Comparison of ENCODE assay signal across 8 cellular contexts in the genomic region with DNA sequence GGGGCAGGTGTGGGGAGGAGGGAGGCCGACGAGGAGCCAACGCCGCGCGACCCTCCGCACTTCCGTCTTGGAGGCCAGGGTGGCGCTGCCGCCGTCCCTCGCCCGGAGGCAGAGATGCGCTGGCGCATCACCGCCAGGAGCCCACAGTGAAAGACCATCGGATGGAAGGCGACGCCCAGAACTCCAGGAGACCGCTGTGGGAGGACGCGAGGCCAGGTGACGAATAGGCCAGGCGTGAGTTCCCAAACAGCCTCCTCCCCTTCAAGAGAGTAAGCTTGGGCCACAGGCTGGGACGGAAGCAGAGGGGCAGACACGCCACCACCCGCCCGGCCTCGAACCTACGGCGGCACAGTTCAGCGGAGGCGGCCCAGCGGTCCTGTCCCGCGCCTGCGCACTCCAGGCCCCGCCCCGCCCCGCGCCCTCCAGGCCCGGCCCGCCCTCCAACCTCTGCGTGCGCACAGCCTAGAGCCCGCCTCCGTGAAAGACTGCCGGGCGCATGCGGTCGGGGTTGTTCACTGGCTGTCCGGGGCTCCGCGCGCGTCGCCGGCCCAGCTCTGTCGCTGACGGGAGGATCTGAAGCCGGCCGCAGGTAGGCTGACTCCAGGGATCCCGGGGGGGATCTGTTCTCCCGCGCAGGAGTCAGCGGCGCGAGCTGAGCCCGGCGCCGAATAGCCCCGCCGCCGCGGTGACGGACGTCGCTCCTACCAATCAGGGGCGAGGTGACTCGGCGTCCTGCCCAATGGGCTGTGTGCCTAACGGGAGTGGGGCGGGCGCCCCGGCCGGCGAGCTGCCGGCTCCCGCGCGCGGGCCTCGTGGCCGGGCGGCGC. TPM values are rescaled to one million over a fixed set of nuclear protein-coding genes. Genes with fewer than 3 reads are reported as not detected.
DNase-seq lines count a peak whose midpoint lies in the region; ATAC-seq, FAIRE-seq and TF ChIP-seq lines count a peak whose summit lies in the region.

A gene with protein sequence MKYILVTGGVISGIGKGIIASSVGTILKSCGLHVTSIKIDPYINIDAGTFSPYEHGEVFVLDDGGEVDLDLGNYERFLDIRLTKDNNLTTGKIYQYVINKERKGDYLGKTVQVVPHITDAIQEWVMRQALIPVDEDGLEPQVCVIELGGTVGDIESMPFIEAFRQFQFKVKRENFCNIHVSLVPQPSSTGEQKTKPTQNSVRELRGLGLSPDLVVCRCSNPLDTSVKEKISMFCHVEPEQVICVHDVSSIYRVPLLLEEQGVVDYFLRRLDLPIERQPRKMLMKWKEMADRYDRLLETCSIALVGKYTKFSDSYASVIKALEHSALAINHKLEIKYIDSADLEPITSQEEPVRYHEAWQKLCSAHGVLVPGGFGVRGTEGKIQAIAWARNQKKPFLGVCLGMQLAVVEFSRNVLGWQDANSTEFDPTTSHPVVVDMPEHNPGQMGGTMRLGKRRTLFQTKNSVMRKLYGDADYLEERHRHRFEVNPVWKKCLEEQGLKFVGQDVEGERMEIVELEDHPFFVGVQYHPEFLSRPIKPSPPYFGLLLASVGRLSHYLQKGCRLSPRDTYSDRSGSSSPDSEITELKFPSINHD (plus strand): TSS at position 456 of the 827 bp plus-strand sequence. CDS start 3,595 bp downstream, outside the sequence.

- peak; percentile 84 for FAIRE-seq in GM19239 (lab: Jason Lieb, UNC)

- peak; percentile 95 for DNase-seq in GM19239 (ENCODE audit: insufficient read length, low spot score)
- DNase-seq in NCI-H510A treated with DMSO at 0.1 percent for 48 hours (lab: John Stamatoyannopoulos, UW): peak; percentile 99
- DNase-seq in activated CD4-positive, alpha-beta T cell treated with anti-CD3 and anti-CD28 coated beads for 24 hours (ENCODE audit: low read depth in 2 of 2): peak; percentile 92 to 95
- peak; percentile 97 for DNase-seq in cerebellum (ENCODE audit: low spot score)
- peak; percentile 44 for DNase-seq in kidney epithelial cell (ENCODE audit: low read depth)
- DNase-seq in stimulated activated CD4-positive, alpha-beta T cell treated with anti-CD3 and anti-CD28 coated beads, Interleukin-15, amount 100 ng/mL, for 48 hours (ENCODE audit: low read depth in 2 of 2): peak; percentile 92 to 95

- H3K4me2 ChIP-seq in BLaER1: peak within 1 kb of the TSS; percentile 96

- peak within 1 kb of the TSS; percentile 99 for H3K9ac ChIP-seq in BLaER1

- ATAC-seq in HG03442 (IDR thresholded peaks at IDR 0.05; ENCODE audit: unreplicated experiment): peak; percentile 88

- H3K4me3 ChIP-seq in BLaER1: peak within 1 kb of the TSS; percentile 93
- peak within 1 kb of the TSS; percentile 60 for H3K4me3 ChIP-seq in kidney epithelial cell (ENCODE audit: low read depth, low read length)

- H3K27ac ChIP-seq in BLaER1: peak within 1 kb of the TSS; percentile 100

- H3K9me3 ChIP-seq in BLaER1: no peaks in the 10 kb centered on the region

- H4K20me1 ChIP-seq in BLaER1: peaks cover 31% of the 10 kb centered on the region

- peaks cover 44% of the 10 kb centered on the region for H3K4me1 ChIP-seq in BLaER1

- H3K36me3 ChIP-seq in BLaER1: peaks cover 25% of the 10 kb centered on the region
- H3K36me3 ChIP-seq in kidney epithelial cell (ENCODE audit: control insufficient read depth, insufficient read depth, low read length): no peaks in the 10 kb centered on the region

- H3K27me3 ChIP-seq in BLaER1 (no peaks in the 10 kb centered on the region), kidney epithelial cell (ENCODE audit: control insufficient read depth, insufficient read depth, low read length) (no peaks in the 10 kb centered on the region)

- TF ChIP-seq CTCF in kidney epithelial cell (IDR thresholded peaks at IDR 0.05; ENCODE audit: insufficient read depth, low read length, poor library complexity, severe bottlenecking): peak; percentile 36

RNA-seq across cellular contexts. Expression of the gene that starts here (rescaled TPM):
- total RNA-seq in cerebellum (19.1 TPM), kidney epithelial cell (51.6 and 59.8 TPM in 2 replicates)

Comparison
In these comparisons a context has a peak if more than half of its experiments do, and no peak if none do; other contexts are left out.
1. Peak in every context shown above with its lines: DNase-seq, ATAC-seq, H3K4me3 ChIP-seq and H3K27ac ChIP-seq.
2. DNase-seq: peak in every context shown above with its lines; median percentile 99 in NCI-H510A treated with DMSO at 0.1 percent for 48 hours; 97 in cerebellum; 95 in GM19239; 94 in activated CD4-positive, alpha-beta T cell treated with anti-CD3 and anti-CD28 coated beads for 24 hours; 94 in stimulated activated CD4-positive, alpha-beta T cell treated with anti-CD3 and anti-CD28 coated beads, Interleukin-15, amount 100 ng/mL, for 48 hours; 44 in kidney epithelial cell.